Comparison of ENCODE assay signal across 25 cellular contexts in the genomic region with DNA sequence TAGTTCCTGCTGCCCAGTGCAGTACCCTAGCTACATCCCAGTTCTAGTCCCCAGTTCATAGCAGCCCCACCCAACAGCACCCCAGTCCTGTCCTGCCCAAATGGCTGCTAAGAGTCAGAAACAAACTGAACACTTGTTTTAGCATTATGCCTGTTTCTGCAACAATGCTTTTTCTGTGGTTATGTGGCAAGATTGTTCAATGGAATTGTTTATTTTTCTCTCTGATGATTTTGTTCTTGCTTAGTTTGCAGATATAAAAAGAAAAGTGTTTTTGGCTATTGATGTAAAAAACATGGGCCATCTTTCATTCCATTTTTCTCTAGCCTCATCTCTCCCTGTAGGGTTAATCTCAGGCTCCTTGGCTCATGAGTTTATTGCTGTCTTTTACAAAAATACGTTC. TPM values are rescaled to one million over a fixed set of nuclear protein-coding genes. Genes with fewer than 3 reads are reported as not detected.
"Had no signal": no experiment of that assay in that cellular context is flagged by ENCODE, and none has a peak within 500 bp of the region (broad histone marks: within the 10 kb centered on the region; RNA-seq: fewer than 3 reads in every experiment).

No MANE protein-coding gene starts in this region.

- ATAC-seq: activated CD8-positive, alpha-beta T cell treated with anti-CD3 and anti-CD28 coated beads, Interleukin-2, amount 10 ng/mL, durations not matched to agents 7 days and 5 days; body of pancreas; T-cell had no signal

- H3K4me3 ChIP-seq: ascending aorta, body of pancreas had no signal

- H3K27ac ChIP-seq: ascending aorta, body of pancreas, VCaP had no signal

- DNase-seq: activated CD4-positive, alpha-beta T cell treated with anti-CD3 and anti-CD28 coated beads for 4 hours; activated CD8-positive, alpha-beta memory T cell treated with anti-CD3 and anti-CD28 coated beads, Interleukin-2, amount 50 U/mL, for 48 hours; activated CD8-positive, alpha-beta T cell treated with anti-CD3 and anti-CD28 coated beads, Interleukin-2, amount 10 ng/mL, durations not matched to agents 7 days and 5 days; activated effector memory CD4-positive, alpha-beta T cell treated with Interleukin-2 at 50 U/mL for 16 hours; activated naive CD4-positive, alpha-beta T cell; activated T-cell treated with anti-CD3 and anti-CD28 coated beads, Interleukin-2, amount 50 U/mL, for 1 hour; amniotic stem cell; body of pancreas; KBM-7; NCI-H1048; NCI-H1417; NCI-H1930; NCI-H2171; NCI-H2227 treated with DMSO at 0.1 percent for 48 hours; NCI-H446 treated with DMSO at 0.1 percent for 48 hours; NCI-H82; SIG-M5; T-cell had no signal

- H3K9me3 Mint-ChIP-seq: activated naive CD4-positive, alpha-beta T cell treated with anti-CD3 and anti-CD28 coated beads, Interleukin-2, amount 50 U/mL, for 24 hours; activated T-helper 1 cell treated with anti-CD3 and anti-CD28 coated beads, Interleukin-12 subunit alpha, Interleukin-12 subunit beta, Interleukin-2, Interleukin-4 antibody, amounts not matched to agents 30 ng/mL and 10 ng/mL and 1 ng/mL, durations not matched to agents 14 hours and 24 hours and 36 hours; T-cell had no signal

- H3K27me3 ChIP-seq: ascending aorta, body of pancreas had no signal

- H3K27ac Mint-ChIP-seq: activated CD8-positive, alpha-beta T cell treated with anti-CD3 and anti-CD28 coated beads, Interleukin-2, amount 10 ng/mL, durations not matched to agents 7 days and 5 days; activated naive CD4-positive, alpha-beta T cell treated with anti-CD3 and anti-CD28 coated beads, Interleukin-2, amount 50 U/mL, for 24 hours; activated T-helper 1 cell treated with anti-CD3 and anti-CD28 coated beads, Interleukin-12 subunit alpha, Interleukin-12 subunit beta, Interleukin-2, Interleukin-4 antibody, amounts not matched to agents 30 ng/mL and 10 ng/mL and 1 ng/mL, durations not matched to agents 14 hours and 24 hours and 36 hours; T-cell had no signal

- H3K4me3 Mint-ChIP-seq: activated CD8-positive, alpha-beta T cell treated with anti-CD3 and anti-CD28 coated beads, Interleukin-2, amount 10 ng/mL, durations not matched to agents 7 days and 5 days; activated naive CD4-positive, alpha-beta T cell treated with anti-CD3 and anti-CD28 coated beads, Interleukin-2, amount 50 U/mL, for 24 hours; activated T-helper 1 cell treated with anti-CD3 and anti-CD28 coated beads, Interleukin-12 subunit alpha, Interleukin-12 subunit beta, Interleukin-2, Interleukin-4 antibody, amounts not matched to agents 30 ng/mL and 10 ng/mL and 1 ng/mL, durations not matched to agents 14 hours and 24 hours and 36 hours; T-cell had no signal

- H3K27me3 Mint-ChIP-seq: activated naive CD4-positive, alpha-beta T cell treated with anti-CD3 and anti-CD28 coated beads, Interleukin-2, amount 50 U/mL, for 24 hours; T-cell had no signal

RNA-seq across cellular contexts. Expression of gene LRRC4, which starts 42.5 kb away (rescaled TPM):
- total RNA-seq: OCI-LY7; RPMI7951; T-helper 2 cell treated with Interferon-gamma antibody and Interleukin-4, amounts not matched to agents 100 ng/mL and 5 ng/mL, for 36 hours had no signal
